Comparison of ENCODE assay signal across 38 cellular contexts in the genomic region with DNA sequence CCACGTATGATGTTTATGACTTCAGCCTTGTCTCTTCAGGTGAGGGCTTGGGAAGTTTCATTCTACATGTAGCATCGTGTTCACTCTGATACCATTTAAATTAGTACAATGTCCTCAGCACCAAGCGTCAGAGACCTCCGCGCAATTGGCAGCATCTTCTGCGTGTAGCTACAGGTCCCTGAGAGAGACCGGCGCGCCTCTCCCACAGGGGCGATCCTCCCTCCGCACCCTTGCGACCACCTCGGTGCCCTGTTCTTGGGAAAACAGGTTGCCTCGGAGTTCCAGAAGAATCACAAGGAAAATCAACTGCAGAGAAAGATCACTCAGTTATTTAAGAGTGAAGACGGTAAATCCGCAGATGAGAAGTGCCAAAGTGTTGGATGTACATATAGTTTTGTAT.
"Had no signal": no experiment of that assay in that cellular context is flagged by ENCODE, and none has a peak within 500 bp of the region (broad histone marks: within the 10 kb centered on the region; RNA-seq: fewer than 3 reads in every experiment).

No MANE protein-coding gene starts in this region.

- H3K9me3 ChIP-seq: adrenal gland, ascending aorta, body of pancreas, breast epithelium had no signal

- H3K4me3 Mint-ChIP-seq: activated naive CD4-positive, alpha-beta T cell treated with anti-CD3 and anti-CD28 coated beads for 36 hours; activated naive CD4-positive, alpha-beta T cell treated with anti-CD3 and anti-CD28 coated beads, Interleukin-2, amount 10 ng/mL, durations not matched to agents 7 days and 5 days; activated naive CD4-positive, alpha-beta T cell treated with anti-CD3 and anti-CD28 coated beads, Interleukin-2, amount 50 U/mL, for 24 hours; activated naive CD8-positive, alpha-beta T cell; activated naive CD8-positive, alpha-beta T cell treated with anti-CD3 and anti-CD28 coated beads for 36 hours; activated naive CD8-positive, alpha-beta T cell treated with anti-CD3 and anti-CD28 coated beads, Interleukin-2, amount 10 ng/mL, durations not matched to agents 7 days and 5 days; activated naive CD8-positive, alpha-beta T cell treated with anti-CD3 and anti-CD28 coated beads, Interleukin-2, amount 50 U/mL, for 24 hours; activated T-cell treated with anti-CD3 and anti-CD28 coated beads, Interleukin-2, amount 50 U/mL, for 24 hours; activated T-cell treated with anti-CD3 and anti-CD28 coated beads, Interleukin-2, amount 50 U/mL, for 4 hours; activated T-cell treated with anti-CD3 and anti-CD28 coated beads, Interleukin-2, amount 50 U/mL, for 72 hours; activated T-helper 1 cell treated with anti-CD3 and anti-CD28 coated beads, Interleukin-12 subunit alpha, Interleukin-12 subunit beta, Interleukin-2, Interleukin-4 antibody, amounts not matched to agents 30 ng/mL and 10 ng/mL and 1 ng/mL, durations not matched to agents 14 hours and 24 hours and 36 hours; activated T-helper 17 cell treated with anti-CD3 and anti-CD28 coated beads, Interleukin-2, amount 50 U/mL, for 72 hours; brain; central memory CD8-positive, alpha-beta T cell had no signal

- H3K36me3 ChIP-seq: adrenal gland, ascending aorta, brain microvascular endothelial cell, breast epithelium, cardiac muscle cell had no signal

- H3K4me1 ChIP-seq: adrenal gland, ascending aorta, body of pancreas, breast epithelium had no signal

- H3K36me3 Mint-ChIP-seq: activated naive CD4-positive, alpha-beta T cell treated with anti-CD3 and anti-CD28 coated beads, Interleukin-2, amount 50 U/mL, for 24 hours; activated naive CD8-positive, alpha-beta T cell treated with anti-CD3 and anti-CD28 coated beads for 36 hours; brain had no signal

- ATAC-seq: activated naive CD4-positive, alpha-beta T cell treated with anti-CD3 and anti-CD28 coated beads, Interleukin-2, amount 50 U/mL, for 72 hours; activated naive CD8-positive, alpha-beta T cell treated with anti-CD3 and anti-CD28 coated beads, Interleukin-2, amount 50 U/mL, for 24 hours; activated T-cell treated with anti-CD3 and anti-CD28 coated beads, Interleukin-2, amount 50 U/mL, for 4 hours; activated T-cell treated with anti-CD3 and anti-CD28 coated beads, Interleukin-2, amount 50 U/mL, for 72 hours; activated T-helper 17 cell treated with anti-CD3 and anti-CD28 coated beads, Interleukin-2, amount 50 U/mL, for 72 hours; body of pancreas had no signal

- H3K4me1 Mint-ChIP-seq: brain; central memory CD8-positive, alpha-beta T cell had no signal

- H3K27me3 ChIP-seq: adrenal gland, ascending aorta, body of pancreas, brain microvascular endothelial cell, breast epithelium had no signal

- H3K27me3 Mint-ChIP-seq: activated naive CD4-positive, alpha-beta T cell treated with anti-CD3 and anti-CD28 coated beads, Interleukin-2, amount 50 U/mL, for 24 hours; activated naive CD8-positive, alpha-beta T cell; activated naive CD8-positive, alpha-beta T cell treated with anti-CD3 and anti-CD28 coated beads for 36 hours; activated naive CD8-positive, alpha-beta T cell treated with anti-CD3 and anti-CD28 coated beads, Interleukin-2, amount 50 U/mL, for 24 hours; activated T-cell treated with anti-CD3 and anti-CD28 coated beads, Interleukin-2, amount 50 U/mL, for 24 hours; activated T-helper 17 cell treated with anti-CD3 and anti-CD28 coated beads, Interleukin-2, amount 50 U/mL, for 72 hours had no signal

- H3K9me3 Mint-ChIP-seq: activated naive CD4-positive, alpha-beta T cell treated with anti-CD3 and anti-CD28 coated beads for 36 hours; activated T-cell treated with anti-CD3 and anti-CD28 coated beads, Interleukin-2, amount 50 U/mL, for 24 hours; central memory CD8-positive, alpha-beta T cell had no signal

- DNase-seq: activated effector memory CD4-positive, alpha-beta T cell treated with anti-CD3 and anti-CD28 coated beads, Interleukin-2, amount 50 U/mL, for 16 hours; activated effector memory CD4-positive, alpha-beta T cell treated with Interleukin-2 at 50 U/mL for 16 hours; activated gamma-delta T cell; activated gamma-delta T cell treated with Interleukin-2 at 50 U/mL for 16 hours; activated naive CD4-positive, alpha-beta T cell; activated naive CD4-positive, alpha-beta T cell treated with anti-CD3 and anti-CD28 coated beads for 36 hours; activated naive CD4-positive, alpha-beta T cell treated with anti-CD3 and anti-CD28 coated beads, Interleukin-2, amount 10 ng/mL, durations not matched to agents 7 days and 5 days; activated naive CD4-positive, alpha-beta T cell treated with anti-CD3 and anti-CD28 coated beads, Interleukin-2, amount 50 U/mL, for 16 hours; activated naive CD4-positive, alpha-beta T cell treated with Interleukin-2 at 50 U/mL for 16 hours; activated naive CD8-positive, alpha-beta T cell treated with anti-CD3 and anti-CD28 coated beads for 36 hours; activated naive CD8-positive, alpha-beta T cell treated with anti-CD3 and anti-CD28 coated beads, Interleukin-2, amount 10 ng/mL, durations not matched to agents 7 days and 5 days; activated naive CD8-positive, alpha-beta T cell treated with anti-CD3 and anti-CD28 coated beads, Interleukin-2, amount 50 U/mL, for 24 hours; activated T-cell treated with anti-CD3 and anti-CD28 coated beads, Interleukin-2, amount 50 U/mL, for 1 hour; activated T-cell treated with anti-CD3 and anti-CD28 coated beads, Interleukin-2, amount 50 U/mL, for 24 hours; activated T-cell treated with anti-CD3 and anti-CD28 coated beads, Interleukin-2, amount 50 U/mL, for 4 hours; activated T-cell treated with anti-CD3 and anti-CD28 coated beads, Interleukin-2, amount 50 U/mL, for 48 hours; activated T-cell treated with anti-CD3 and anti-CD28 coated beads, Interleukin-2, amount 50 U/mL, for 72 hours; adrenal gland; amniotic stem cell; amygdala; anterior cingulate cortex; aorta; body of pancreas; brain microvascular endothelial cell; caudate nucleus; central memory CD4-positive, alpha-beta T cell; cerebellar nuclear complex had no signal

- H3K27ac Mint-ChIP-seq: activated naive CD4-positive, alpha-beta T cell treated with anti-CD3 and anti-CD28 coated beads for 36 hours; activated naive CD4-positive, alpha-beta T cell treated with anti-CD3 and anti-CD28 coated beads, Interleukin-2, amount 10 ng/mL, durations not matched to agents 7 days and 5 days; activated naive CD4-positive, alpha-beta T cell treated with anti-CD3 and anti-CD28 coated beads, Interleukin-2, amount 50 U/mL, for 24 hours; activated naive CD4-positive, alpha-beta T cell treated with anti-CD3 and anti-CD28 coated beads, Interleukin-2, amount 50 U/mL, for 72 hours; activated naive CD8-positive, alpha-beta T cell treated with anti-CD3 and anti-CD28 coated beads for 36 hours; activated naive CD8-positive, alpha-beta T cell treated with anti-CD3 and anti-CD28 coated beads, Interleukin-2, amount 10 ng/mL, durations not matched to agents 7 days and 5 days; activated naive CD8-positive, alpha-beta T cell treated with anti-CD3 and anti-CD28 coated beads, Interleukin-2, amount 50 U/mL, for 24 hours; activated T-cell treated with anti-CD3 and anti-CD28 coated beads, Interleukin-2, amount 50 U/mL, for 24 hours; activated T-cell treated with anti-CD3 and anti-CD28 coated beads, Interleukin-2, amount 50 U/mL, for 72 hours; activated T-helper 1 cell treated with anti-CD3 and anti-CD28 coated beads, Interleukin-12 subunit alpha, Interleukin-12 subunit beta, Interleukin-2, Interleukin-4 antibody, amounts not matched to agents 30 ng/mL and 10 ng/mL and 1 ng/mL, durations not matched to agents 14 hours and 24 hours and 36 hours; activated T-helper 17 cell treated with anti-CD3 and anti-CD28 coated beads, Interleukin-2, amount 50 U/mL, for 72 hours; activated T-helper 2 cell treated with anti-CD3 and anti-CD28 coated beads, Interferon-gamma antibody, Interleukin-2, Interleukin-4, amounts not matched to agents 10 μg/mL and 5 μg/mL and 100 μg/mL, durations not matched to agents 14 hours and 24 hours and 36 hours; brain had no signal

- H3K4me3 ChIP-seq: adrenal gland, ascending aorta, body of pancreas, breast epithelium, cardiac muscle cell had no signal

- H3K27ac ChIP-seq: adrenal gland, ascending aorta, body of pancreas, brain microvascular endothelial cell, breast epithelium, cardiac muscle cell had no signal
